25 cellular contexts compared by ENCODE assay signal in genomic region chr16:82440336-82440735, GRCh38.
"Had no signal": no experiment of that assay in that cellular context is flagged by ENCODE, and none has a peak within 500 bp of the region (broad histone marks: within the 10 kb centered on the region; RNA-seq: fewer than 3 reads in every experiment).

No MANE protein-coding gene starts in this region.

- H3K4me2 ChIP-seq: SK-N-SH had no signal

- H3K4me3 Mint-ChIP-seq: activated CD4-positive, alpha-beta T cell treated with anti-CD3 and anti-CD28 coated beads, Interleukin-2, amount 10 ng/mL, durations not matched to agents 7 days and 5 days; activated CD8-positive, alpha-beta T cell treated with anti-CD3 and anti-CD28 coated beads for 36 hours; activated naive CD4-positive, alpha-beta T cell treated with anti-CD3 and anti-CD28 coated beads, Interleukin-2, amount 50 U/mL, for 24 hours had no signal

- H3K9ac ChIP-seq: SK-N-SH had no signal

- H3K4me1 Mint-ChIP-seq: activated CD4-positive, alpha-beta T cell treated with anti-CD3 and anti-CD28 coated beads, Interleukin-2, amount 10 ng/mL, durations not matched to agents 7 days and 5 days; activated naive CD4-positive, alpha-beta T cell treated with anti-CD3 and anti-CD28 coated beads, Interleukin-2, amount 50 U/mL, for 24 hours had no signal

- H3K4me3 ChIP-seq: breast epithelium, K562, Peyer's patch, SJCRH30 had no signal

- H3K27ac ChIP-seq: breast epithelium, Peyer's patch, RWPE1, SJCRH30, VCaP had no signal

- H3K4me1 ChIP-seq: breast epithelium, Peyer's patch, SJCRH30 had no signal

- H3K36me3 Mint-ChIP-seq: activated naive CD4-positive, alpha-beta T cell treated with anti-CD3 and anti-CD28 coated beads, Interleukin-2, amount 50 U/mL, for 24 hours had no signal

- H3K27me3 ChIP-seq: breast epithelium, Peyer's patch, SJCRH30 had no signal

- H3K27ac Mint-ChIP-seq: activated CD4-positive, alpha-beta T cell treated with anti-CD3 and anti-CD28 coated beads, Interleukin-2, amount 10 ng/mL, durations not matched to agents 7 days and 5 days; activated CD8-positive, alpha-beta T cell treated with anti-CD3 and anti-CD28 coated beads for 36 hours; activated naive CD4-positive, alpha-beta T cell treated with anti-CD3 and anti-CD28 coated beads, Interleukin-2, amount 50 U/mL, for 24 hours had no signal

- H3K9me3 Mint-ChIP-seq: activated CD4-positive, alpha-beta T cell treated with anti-CD3 and anti-CD28 coated beads, Interleukin-2, amount 10 ng/mL, durations not matched to agents 7 days and 5 days; activated CD8-positive, alpha-beta T cell treated with anti-CD3 and anti-CD28 coated beads for 36 hours; activated naive CD4-positive, alpha-beta T cell treated with anti-CD3 and anti-CD28 coated beads, Interleukin-2, amount 50 U/mL, for 24 hours had no signal

- DNase-seq: activated CD4-positive, alpha-beta T cell treated with anti-CD3 and anti-CD28 coated beads, Interleukin-2, amount 10 ng/mL, durations not matched to agents 7 days and 5 days; activated CD4-positive, CD25-positive, alpha-beta regulatory T cell; activated CD8-positive, alpha-beta memory T cell treated with anti-CD3 and anti-CD28 coated beads, Interleukin-2, amount 50 U/mL, for 4 hours; activated effector memory CD4-positive, alpha-beta T cell treated with Interleukin-2 at 50 U/mL for 16 hours; activated naive CD4-positive, alpha-beta T cell; aorta; central memory CD4-positive, alpha-beta T cell; Kasumi-1; NCI-H1105 treated with DMSO at 0.1 percent for 48 hours; NCI-H1436 treated with DMSO at 0.1 percent for 48 hours; NCI-H187; NCI-H2081 treated with DMSO at 0.1 percent for 48 hours; NCI-H526 treated with DMSO at 0.1 percent for 48 hours; NK-92 treated with Interleukin-12 subunit alpha and Interleukin-12 subunit beta, amount 100 ng/mL, for 24 hours; Peyer's patch; Right ventricle myocardium superior; T-helper 1 cell had no signal

- H3K9me3 ChIP-seq: breast epithelium, Peyer's patch, SJCRH30, SK-N-SH had no signal

- H3K36me3 ChIP-seq: breast epithelium, Peyer's patch, SJCRH30 had no signal
